In the genomic region with DNA sequence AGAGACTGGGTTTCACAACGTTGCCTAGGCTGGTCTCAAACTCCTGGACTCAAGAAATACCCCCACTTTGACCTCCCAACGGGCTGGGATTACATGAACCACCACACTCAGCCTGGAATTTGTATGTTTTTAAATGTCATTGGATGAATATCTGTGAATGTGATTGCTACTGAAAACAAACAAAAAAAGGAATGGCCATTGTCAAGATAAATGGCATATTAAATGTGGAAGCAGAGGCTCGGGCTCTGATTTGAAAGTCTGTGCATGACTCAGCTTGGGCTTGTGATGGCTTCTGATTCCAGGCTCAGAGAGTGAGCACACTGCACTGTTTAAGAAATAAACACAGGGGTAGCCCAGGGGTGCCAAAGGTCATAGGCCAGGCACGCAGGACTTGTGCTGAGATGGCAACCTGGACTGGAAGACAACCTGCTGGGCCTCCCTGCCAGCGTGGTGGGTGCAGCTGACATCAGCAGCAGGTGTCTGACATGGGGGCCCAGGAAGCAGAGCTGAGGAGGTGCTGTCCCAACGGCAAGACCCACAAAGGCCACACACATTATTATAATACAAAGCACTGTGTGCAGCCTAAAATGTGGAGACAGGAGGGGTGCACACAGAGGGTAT, we compare ENCODE assay signal across 20 cellular contexts.
DNase-seq lines count a peak whose midpoint lies in the region; ATAC-seq, FAIRE-seq and TF ChIP-seq lines count a peak whose summit lies in the region.
"Had no signal": no experiment of that assay in that cellular context is flagged by ENCODE, and none has a peak within 500 bp of the region (broad histone marks: within the 10 kb centered on the region; RNA-seq: fewer than 3 reads in every experiment).

No MANE protein-coding gene starts in this region.

- H3K4me1 ChIP-seq in right atrium auricular region (peaks cover 0 to 17% of the 10 kb centered on the region in 2 donors), kidney (ENCODE audit: control insufficient read depth in 1 of 2, insufficient read depth in 1 of 2, low read depth in 1 of 2, low read length in 2 of 2) (no peaks in the 10 kb centered on the region), psoas muscle (no peaks in the 10 kb centered on the region), upper lobe of right lung (no peaks in the 10 kb centered on the region)

- FAIRE-seq in kidney (lab: Jason Lieb, UNC), result no peak
- FAIRE-seq: D721Med had no signal

- H3K27me3 ChIP-seq in right atrium auricular region, result no peaks in the 10 kb centered on the region
- no peaks in the 10 kb centered on the region for H3K27me3 ChIP-seq in psoas muscle (ENCODE audit: insufficient read depth in 3 of 3, low read length in 2 of 3)
- peaks cover 6% of the 10 kb centered on the region for H3K27me3 ChIP-seq in upper lobe of right lung
- H3K27me3 ChIP-seq: BLaER1 had no signal

- no peaks in the 10 kb centered on the region for H3K36me3 ChIP-seq in right atrium auricular region
- H3K36me3 ChIP-seq in kidney (ENCODE audit: control insufficient read depth in 1 of 2, insufficient read depth in 2 of 2, low read length in 2 of 2), result no peaks in the 10 kb centered on the region
- no peaks in the 10 kb centered on the region for H3K36me3 ChIP-seq in psoas muscle (ENCODE audit: insufficient read depth in 1 of 2, low read depth in 1 of 2)
- H3K36me3 ChIP-seq in upper lobe of right lung, result no peaks in the 10 kb centered on the region
- H3K36me3 ChIP-seq: BLaER1 had no signal

- no peak overlapping the region for H3K9ac ChIP-seq in kidney (ENCODE audit: low read length in 2 of 2)
- H3K9ac ChIP-seq: BLaER1, KMS-11 had no signal

- TF ChIP-seq CTCF in right atrium auricular region (IDR thresholded peaks at IDR 0.05) (no peak), kidney (IDR thresholded peaks at IDR 0.05; ENCODE audit: borderline replicate concordance, extremely low read depth, insufficient read depth) (no peak), psoas muscle (IDR thresholded peaks at IDR 0.05) (no peak), upper lobe of right lung (IDR thresholded peaks at IDR 0.05) (no peak)

- intact Hi-C loops in cardiac septum (cut with DNase I) (loop anchor here (10.0 kb wide), 1 partner anchor 174 kb away; a partner anchor contains a TSS), kidney (cut with DNase I) (no loop called here), psoas muscle (cut with DNase I) (no loop called here), upper lobe of right lung (cut with DNase I) (no loop called here)

- H3K4me3 ChIP-seq in right atrium auricular region (no peak overlapping the region), kidney (ENCODE audit: low read length in 2 of 2) (no peak overlapping the region), psoas muscle (no peak overlapping the region), upper lobe of right lung (no peak overlapping the region)
- H3K4me3 ChIP-seq: BLaER1 had no signal

- WGBS in psoas muscle, 3 donors, result 65 to 72% (median 67%) methylated on average over 6 of the region's 6 CpGs

- no peak for ATAC-seq in psoas muscle
- no peak for ATAC-seq in upper lobe of right lung
- ATAC-seq: HepG2 had no signal

- H3K27ac ChIP-seq in right atrium auricular region (no peak overlapping the region), kidney (ENCODE audit: low read depth in 2 of 2, low read length in 2 of 2) (no peak overlapping the region), psoas muscle (no peak overlapping the region), upper lobe of right lung (no peak overlapping the region)
- H3K27ac ChIP-seq: BLaER1, KMS-11 had no signal

- peak; percentile 46 for DNase-seq in right atrium auricular region (ENCODE audit: low spot score)
- DNase-seq in cardiac septum (ENCODE audit: low spot score), result no peak
- peak; percentile 45 for DNase-seq in astrocyte of the hippocampus (ENCODE audit: low read depth, low spot score)
- peak; percentile 41 for DNase-seq in kidney
- DNase-seq in psoas muscle, result no peak
- no peak for DNase-seq in upper lobe of right lung
- DNase-seq in superior temporal gyrus (ENCODE audit: extremely low spot score), result no peak
- DNase-seq in LoVo (ENCODE audit: low spot score), result no peak
- DNase-seq: 8988T; CD8-positive, alpha-beta memory T cell; DMS79; MM.1S; NCI-H1092 treated with DMSO at 0.1 percent for 48 hours; NCI-H1694; NCI-H524; SHP77 treated with DMSO at 0.1 percent for 48 hours had no signal

- H3K9me3 ChIP-seq in right atrium auricular region (peaks cover 0 to 8% of the 10 kb centered on the region in 2 donors), kidney (ENCODE audit: control insufficient read depth in 1 of 2, low read length in 2 of 2) (no peaks in the 10 kb centered on the region), psoas muscle (no peaks in the 10 kb centered on the region), upper lobe of right lung (no peaks in the 10 kb centered on the region)

Comparison
In these comparisons a context has a peak if more than half of its experiments do, and no peak if none do; other contexts are left out.
1. DNase-seq: peak in right atrium auricular region (single experiment), astrocyte of the hippocampus (single experiment) and kidney (single experiment); none in cardiac septum (single experiment), psoas muscle (0 of 2), upper lobe of right lung (single experiment), superior temporal gyrus (single experiment) and LoVo (single experiment).